In the genomic region with DNA sequence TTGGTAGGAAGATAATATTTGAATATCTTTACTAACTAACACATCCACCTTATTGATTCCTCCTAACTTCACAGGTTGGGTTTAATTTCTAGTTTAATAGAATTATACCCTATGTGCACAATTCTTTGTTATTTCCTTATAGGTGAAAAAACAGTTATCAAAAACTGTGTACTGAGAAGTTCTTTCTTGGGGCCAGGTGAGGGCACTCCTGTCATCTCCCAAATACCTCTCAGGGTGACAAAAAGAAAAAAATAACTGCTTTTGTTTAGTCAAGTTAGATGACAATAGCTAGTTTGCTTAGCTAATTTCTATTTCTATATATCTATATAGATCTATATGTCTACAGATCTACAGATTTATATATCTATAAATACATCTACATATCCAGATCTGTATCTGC, we compare ENCODE assay signal across 3 cellular contexts.
TF ChIP-seq lines count a peak whose summit lies in the region.

No MANE protein-coding gene starts in this region.

TF ChIP-seq in SK-N-SH, 30 proteins besides CTCF, POLR2A, EP300 and RAD21:
- TF ChIP-seq, protein P1, sequence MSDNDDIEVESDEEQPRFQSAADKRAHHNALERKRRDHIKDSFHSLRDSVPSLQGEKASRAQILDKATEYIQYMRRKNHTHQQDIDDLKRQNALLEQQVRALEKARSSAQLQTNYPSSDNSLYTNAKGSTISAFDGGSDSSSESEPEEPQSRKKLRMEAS (IDR thresholded peaks at IDR 0.05; ENCODE audit: low read depth) = no peak
- TF ChIP-seq RFX5 (IDR thresholded peaks at IDR 0.05; ENCODE audit: low read length) = no peak
- TF ChIP-seq TEAD4 (IDR thresholded peaks at IDR 0.05; ENCODE audit: borderline replicate concordance, insufficient read depth) = no peak
- TF ChIP-seq NRF1 (IDR thresholded peaks at IDR 0.05; ENCODE audit: low read depth, low read length) = no peak
- TF ChIP-seq ELF1 (IDR thresholded peaks at IDR 0.05) = no peak
- no peak for TF ChIP-seq MEF2A (IDR thresholded peaks at IDR 0.05; ENCODE audit: borderline replicate concordance, low read depth)
- TF ChIP-seq FOXM1 (IDR thresholded peaks at IDR 0.05; ENCODE audit: low read depth) = no peak
- TF ChIP-seq JUND (IDR thresholded peaks at IDR 0.05) = no peak
- no peak for TF ChIP-seq POLR2AphosphoS5 (IDR thresholded peaks at IDR 0.05; ENCODE audit: low read depth, low read length)
- TF ChIP-seq FOSL2 (IDR thresholded peaks at IDR 0.05; ENCODE audit: borderline replicate concordance, low read depth) = no peak
- TF ChIP-seq FOXJ3 (CRISPR knock-in tag; IDR thresholded peaks at IDR 0.05) = no peak
- TF ChIP-seq TCF12 (IDR thresholded peaks at IDR 0.05) = no peak
- TF ChIP-seq, protein P2, sequence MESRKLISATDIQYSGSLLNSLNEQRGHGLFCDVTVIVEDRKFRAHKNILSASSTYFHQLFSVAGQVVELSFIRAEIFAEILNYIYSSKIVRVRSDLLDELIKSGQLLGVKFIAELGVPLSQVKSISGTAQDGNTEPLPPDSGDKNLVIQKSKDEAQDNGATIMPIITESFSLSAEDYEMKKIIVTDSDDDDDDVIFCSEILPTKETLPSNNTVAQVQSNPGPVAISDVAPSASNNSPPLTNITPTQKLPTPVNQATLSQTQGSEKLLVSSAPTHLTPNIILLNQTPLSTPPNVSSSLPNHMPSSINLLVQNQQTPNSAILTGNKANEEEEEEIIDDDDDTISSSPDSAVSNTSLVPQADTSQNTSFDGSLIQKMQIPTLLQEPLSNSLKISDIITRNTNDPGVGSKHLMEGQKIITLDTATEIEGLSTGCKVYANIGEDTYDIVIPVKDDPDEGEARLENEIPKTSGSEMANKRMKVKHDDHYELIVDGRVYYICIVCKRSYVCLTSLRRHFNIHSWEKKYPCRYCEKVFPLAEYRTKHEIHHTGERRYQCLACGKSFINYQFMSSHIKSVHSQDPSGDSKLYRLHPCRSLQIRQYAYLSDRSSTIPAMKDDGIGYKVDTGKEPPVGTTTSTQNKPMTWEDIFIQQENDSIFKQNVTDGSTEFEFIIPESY (IDR thresholded peaks at IDR 0.05; ENCODE audit: borderline replicate concordance, low read depth) = no peak
- TF ChIP-seq RCOR1 (IDR thresholded peaks at IDR 0.05; ENCODE audit: low read length) = no peak
TF ChIP-seq in SK-N-SH: peak in this region for 0.

TF ChIP-seq in SK-N-SH treated with all-trans-retinoic acid at 6 μM for 48 hours, 23 proteins besides CTCF, POLR2A, EP300 and RAD21:
- TF ChIP-seq SNAI2 (CRISPR knock-in tag; IDR thresholded peaks at IDR 0.05) = no peak
- TF ChIP-seq GLIS3 (CRISPR knock-in tag; IDR thresholded peaks at IDR 0.05) = no peak
- TF ChIP-seq TCF4 (CRISPR knock-in tag; IDR thresholded peaks at IDR 0.05; ENCODE audit: borderline replicate concordance) = no peak
- TF ChIP-seq CSDC2 (CRISPR knock-in tag; IDR thresholded peaks at IDR 0.05) = no peak
- TF ChIP-seq TSHZ2 (CRISPR knock-in tag; IDR thresholded peaks at IDR 0.05) = no peak
- no peak for TF ChIP-seq ISL1 (CRISPR knock-in tag; IDR thresholded peaks at IDR 0.05)

TF ChIP-seq in H1, 55 proteins besides CTCF, POLR2A, EP300 and RAD21:
- TF ChIP-seq USF2 (IDR thresholded peaks at IDR 0.05; ENCODE audit: low read length) (no peak), GABPA (IDR thresholded peaks at IDR 0.05; ENCODE audit: borderline replicate concordance, insufficient read depth, low read length) (no peak), SRF (IDR thresholded peaks at IDR 0.05; ENCODE audit: low read depth, low read length) (no peak), RXRA (IDR thresholded peaks at IDR 0.05; ENCODE audit: insufficient read depth, low read depth, low read length) (no peak), EZH2 (IDR thresholded peaks at IDR 0.05; ENCODE audit: low read depth, low read length, severe bottlenecking) (no peak), NRF1 (IDR thresholded peaks at IDR 0.05; ENCODE audit: low read depth, low read length) (no peak), NANOG (IDR thresholded peaks at IDR 0.05; ENCODE audit: insufficient read depth, low read depth, low read length, poor library complexity, severe bottlenecking) (no peak), SIRT6 (IDR thresholded peaks at IDR 0.05; ENCODE audit: low read length) (no peak), CBX8 (IDR thresholded peaks at IDR 0.05; ENCODE audit: borderline replicate concordance, low read depth, low read length) (no peak), GTF2F1 (IDR thresholded peaks at IDR 0.05; ENCODE audit: borderline replicate concordance, low read depth, low read length) (no peak)
